In genomic region chr11:112961751-112962747, GRCh38 we compare ENCODE assay signal across 8 cellular contexts. TPM values are rescaled to one million over a fixed set of nuclear protein-coding genes. Genes with fewer than 3 reads are reported as not detected.
DNase-seq lines count a peak whose midpoint lies in the region; FAIRE-seq and TF ChIP-seq lines count a peak whose summit lies in the region.

No MANE protein-coding gene starts in this region.

- intact Hi-C loops in Calu3 (cut with micrococcal nuclease; ENCODE audit: unreplicated experiment) = no loop called here
- intact Hi-C loops in activated CD4-positive, alpha-beta memory T cell treated with anti-CD3 and anti-CD28 coated beads for 36 hours (cut with micrococcal nuclease) = no loop called here

- peaks cover 23% of the 10 kb centered on the region for H3K27me3 Mint-ChIP-seq in Calu3 (ENCODE audit: unreplicated experiment)
- H3K27me3 Mint-ChIP-seq in activated CD4-positive, alpha-beta memory T cell treated with anti-CD3 and anti-CD28 coated beads for 36 hours = peaks cover 55% of the 10 kb centered on the region

- CTCF ChIA-PET in Calu3 (lab: Charles Lee) = no interaction called here
- CTCF ChIA-PET in activated CD4-positive, alpha-beta memory T cell treated with anti-CD3 and anti-CD28 coated beads for 36 hours (lab: Charles Lee) = no interaction called here

- H3K36me3 Mint-ChIP-seq in Calu3 (ENCODE audit: insufficient read depth, unreplicated experiment) = peaks cover 6% of the 10 kb centered on the region
- H3K36me3 Mint-ChIP-seq in activated CD4-positive, alpha-beta memory T cell treated with anti-CD3 and anti-CD28 coated beads for 36 hours = no peaks in the 10 kb centered on the region

- peaks cover 19% of the 10 kb centered on the region for H3K4me1 ChIP-seq in neuron (ENCODE audit: insufficient read depth, low read length)

- POLR2A ChIA-PET in activated CD4-positive, alpha-beta memory T cell treated with anti-CD3 and anti-CD28 coated beads for 36 hours (lab: Charles Lee) = no interaction called here

- DNase-seq in Calu3 = no peak
- DNase-seq in MG63 = peak; percentile 27
- DNase-seq in activated CD4-positive, alpha-beta memory T cell treated with anti-CD3 and anti-CD28 coated beads for 36 hours = peak; percentile 14
- DNase-seq in frontal cortex (ENCODE audit: low spot score in 2 of 2) = peak; percentile 35 to 65
- no peak for DNase-seq in NCI-H1048 (lab: John Stamatoyannopoulos, UW)
- DNase-seq in ACHN = no peak
- DNase-seq in RKO (ENCODE audit: low spot score) = no peak

- H3K27me3 ChIP-seq in MG63 (no peaks in the 10 kb centered on the region), neuron (ENCODE audit: insufficient read depth, low read length) (peaks cover 26% of the 10 kb centered on the region)

- no peak for TF ChIP-seq CTCF in Calu3 (IDR thresholded peaks at IDR 0.05; ENCODE audit: unreplicated experiment)

- H3K9me3 Mint-ChIP-seq in Calu3 (ENCODE audit: low read depth, unreplicated experiment) = no peaks in the 10 kb centered on the region
- no peaks in the 10 kb centered on the region for H3K9me3 Mint-ChIP-seq in activated CD4-positive, alpha-beta memory T cell treated with anti-CD3 and anti-CD28 coated beads for 36 hours

- in situ Hi-C loops in ACHN (cut with HindIII; ENCODE audit: low pct_ligation_motif_present, low pct_unique_long_range_greater_than_20kb, low sequenced_read_pairs) = no loop called here

- no peak for FAIRE-seq in frontal cortex (lab: Jason Lieb, UNC)

- H3K36me3 ChIP-seq in MG63 (no peaks in the 10 kb centered on the region), neuron (ENCODE audit: insufficient read depth, low read length) (no peaks in the 10 kb centered on the region)

- H3K4me1 Mint-ChIP-seq in Calu3 (ENCODE audit: low read depth, unreplicated experiment) = peaks cover 19% of the 10 kb centered on the region
- peaks cover 13% of the 10 kb centered on the region for H3K4me1 Mint-ChIP-seq in activated CD4-positive, alpha-beta memory T cell treated with anti-CD3 and anti-CD28 coated beads for 36 hours (ENCODE audit: low read depth)

- H3K4me3 Mint-ChIP-seq in Calu3 (ENCODE audit: low read depth, unreplicated experiment) = peak overlapping the region; percentile 70
- H3K4me3 Mint-ChIP-seq in activated CD4-positive, alpha-beta memory T cell treated with anti-CD3 and anti-CD28 coated beads for 36 hours = peak overlapping the region; percentile 53

- no TSS peak for BruUV-seq in Calu3 (replicated peaks; lab: Mats Ljungman, UMichigan)

- H3K9me3 ChIP-seq in MG63 = no peaks in the 10 kb centered on the region
- no peaks in the 10 kb centered on the region for H3K9me3 ChIP-seq in neuron (ENCODE audit: low read length)

- H3K27ac Mint-ChIP-seq in Calu3 (ENCODE audit: unreplicated experiment) = no peak overlapping the region
- H3K27ac Mint-ChIP-seq in activated CD4-positive, alpha-beta memory T cell treated with anti-CD3 and anti-CD28 coated beads for 36 hours = no peak overlapping the region

- peak overlapping the region; percentile 99 for H2AFZ ChIP-seq in neuron (ENCODE audit: low read depth, low read length)

- H3K4me3 ChIP-seq in MG63 (peak overlapping the region; percentile 53), neuron (ENCODE audit: low read length) (peak overlapping the region; percentile 83)

RNA-seq across cellular contexts. Expression of gene NCAM1, which starts 0.8 kb away (rescaled TPM):
- total RNA-seq in Calu3 (2022) (3.7 and 4.6 TPM in 2 replicates), frontal cortex (515 TPM)
- 6.2 and 11.2 TPM in 2 replicates for total RNA-seq in MG63 (2014; rRNA removed; shearing (Covaris generic); ENCODE audit: low replicate concordance)
- not detected for total RNA-seq in activated CD4-positive, alpha-beta memory T cell treated with anti-CD3 and anti-CD28 coated beads for 36 hours

Comparison
In these comparisons a context has a peak if more than half of its experiments do, and no peak if none do; other contexts are left out.
1. DNase-seq: peak in MG63 (single experiment), activated CD4-positive, alpha-beta memory T cell treated with anti-CD3 and anti-CD28 coated beads for 36 hours (single experiment) and frontal cortex (2 of 2); none in Calu3 (single experiment), NCI-H1048 (single experiment), ACHN (single experiment) and RKO (single experiment).
2. RNA of gene NCAM1, which starts 0.8 kb away (total RNA-seq): 515 TPM in frontal cortex (single experiment); 6.2 to 11.2 TPM in MG63, 3.7 to 4.6 TPM in Calu3 and not detected in activated CD4-positive, alpha-beta memory T cell treated with anti-CD3 and anti-CD28 coated beads for 36 hours; every median in the first group is over 10 times any median in the second.